In genomic region chr15:74826372-74826819, GRCh38 we compare ENCODE assay signal across 8 cellular contexts. TPM values are rescaled to one million over a fixed set of nuclear protein-coding genes. Genes with fewer than 3 reads are reported as not detected.
A peak's percentile ranks its signal among the peaks of the same experiment; 100 is the strongest.
DNase-seq lines count a peak whose midpoint lies in the region; ATAC-seq, FAIRE-seq and TF ChIP-seq lines count a peak whose summit lies in the region.

Gene CPLX3, plus strand, starts transcription at chr15:74826627. Its CDS starts 77 bp downstream, at chr15:74826704.

- dilution Hi-C loops in endothelial cell of umbilical vein (cut with MboI; ENCODE audit: extremely low pct_ligation_motif_present, low sequenced_read_pairs) = no loop called here

- no peak within 1 kb of the TSS for H4K8ac ChIP-seq in H9 (replicated peaks; ENCODE audit: insufficient read length, low read depth, low read length)

- CTCF ChIA-PET in endothelial cell of umbilical vein (lab: Charles Lee) = interaction anchor here (0.8 to 3.6 kb wide), 7 partner anchors 9 to 75 kb away, joined by 3 to 19 read pairs (median 6); partner anchors contain the start of gene LMAN1L

- H3K4me1 ChIP-seq in H9 (ENCODE audit: insufficient read depth, low read length) = no peaks in the 10 kb centered on the region
- no peaks in the 10 kb centered on the region for H3K4me1 ChIP-seq in endothelial cell of umbilical vein (ENCODE audit: control insufficient read depth, extremely low read depth, insufficient read depth, low read length)
- no peaks in the 10 kb centered on the region for H3K4me1 ChIP-seq in prostate gland (replicated peaks)

- H3K9ac ChIP-seq in H9 (ENCODE audit: extremely low read depth, insufficient read length, low read length) (no peak within 1 kb of the TSS), endothelial cell of umbilical vein (replicated peaks; ENCODE audit: extremely low read depth, insufficient read depth, low read length) (no peak within 1 kb of the TSS)

- H3K9me3 ChIP-seq in H9 (ENCODE audit: control insufficient read depth, low read depth, low read length) (no peaks in the 10 kb centered on the region), endothelial cell of umbilical vein (replicated peaks; ENCODE audit: control insufficient read depth, insufficient read depth, low read length) (no peaks in the 10 kb centered on the region), prostate gland (no peaks in the 10 kb centered on the region)

- no peak within 1 kb of the TSS for H2BK12ac ChIP-seq in H9 (ENCODE audit: insufficient read length, low read depth, low read length)

- H3K4me1 Mint-ChIP-seq in H9 = peaks cover 4 to 33% of the 10 kb centered on the region in 2 experiments

- peak within 1 kb of the TSS in 1 of 2 experiments; percentile 65; a peak in 3 of 5 replicates for H3K4me3 Mint-ChIP-seq in H9

- no peak within 1 kb of the TSS for H3K4ac ChIP-seq in H9 (ENCODE audit: low read depth, low read length)

- H2BK15ac ChIP-seq in H9 (ENCODE audit: low read depth, low read length) = no peak within 1 kb of the TSS

- H3K27me3 Mint-ChIP-seq in H9 (ENCODE audit: low read depth) = peaks cover 68% of the 10 kb centered on the region

- H3K4me3 ChIP-seq in endothelial cell of umbilical vein (replicated peaks in 1 of 3; ENCODE audit: insufficient read depth in 1 of 3, low read depth in 1 of 3, low read length in 3 of 3) (no peak within 1 kb of the TSS), prostate gland (no peak within 1 kb of the TSS)

- H3K9me1 ChIP-seq in endothelial cell of umbilical vein (replicated peaks; ENCODE audit: control insufficient read depth, extremely low read depth, insufficient read depth, low read length) = no peaks in the 10 kb centered on the region

- DNase-seq in H9 (peak; percentile 59), endothelial cell of umbilical vein (ENCODE audit: low read depth, low spot score) (no peak), prostate gland (ENCODE audit: low spot score) (peak; percentile 12), NCI-H524 (lab: John Stamatoyannopoulos, UW) (no peak), DMS153 treated with DMSO at 0.1 percent for 48 hours (lab: John Stamatoyannopoulos, UW; ENCODE audit: unreplicated experiment) (no peak), DMS79 (lab: John Stamatoyannopoulos, UW) (no peak)
- peak; percentile 46 for DNase-seq in activated CD4-positive, alpha-beta T cell treated with anti-CD3 and anti-CD28 coated beads for 48 hours

- H2AK5ac ChIP-seq in H9 (ENCODE audit: insufficient read length, low read length) = no peak within 1 kb of the TSS

- ATAC-seq in HG03469 (IDR thresholded peaks at IDR 0.05; ENCODE audit: unreplicated experiment) = no peak

- H3K36me3 ChIP-seq in endothelial cell of umbilical vein (ENCODE audit: control insufficient read depth in 2 of 2, extremely low read depth in 1 of 2, insufficient read depth in 2 of 2, low read length in 2 of 2) (no peaks in the 10 kb centered on the region), prostate gland (no peaks in the 10 kb centered on the region)

- H2AFZ ChIP-seq in H9 (ENCODE audit: low read length) = no peak within 1 kb of the TSS
- no peak within 1 kb of the TSS for H2AFZ ChIP-seq in endothelial cell of umbilical vein (ENCODE audit: low read depth, low read length)

- H3K56ac ChIP-seq in H9 (ENCODE audit: insufficient read length, low read depth, low read length) = no peak within 1 kb of the TSS

- no CpG with 5 or more reads among the region's 44 CpGs for WGBS in H9 (ENCODE audit: extremely low coverage, insufficient read length, low lambda C conversion rate)
- 8% methylated on average over 14 of the region's 44 CpGs for WGBS in prostate gland

- H4K5ac ChIP-seq in H9 (ENCODE audit: insufficient read length, low read depth, low read length) = no peak within 1 kb of the TSS

- no peak for TF ChIP-seq CTCF in H9 (conservative IDR thresholded peaks at IDR 0.05)
- TF ChIP-seq CTCF in endothelial cell of umbilical vein (IDR thresholded peaks at IDR 0.05; ENCODE audit: extremely low read depth in 1 of 2, insufficient read depth in 1 of 2, low read depth in 1 of 2, low read length in 2 of 2) = no peak
- TF ChIP-seq CTCF in prostate gland (IDR thresholded peaks at IDR 0.05) = no peak

- H3K9me3 Mint-ChIP-seq in H9 = no peaks in the 10 kb centered on the region

- H3T11ph ChIP-seq in H9 (ENCODE audit: low read length) = no peak within 1 kb of the TSS

- no peak within 1 kb of the TSS for H4K91ac ChIP-seq in H9 (ENCODE audit: insufficient read length, low read depth, low read length)

- BruUV-seq in endothelial cell of umbilical vein (replicated peaks; lab: Mats Ljungman, UMichigan) = no TSS peak

- no peaks in the 10 kb centered on the region for H3K79me2 ChIP-seq in H9 (ENCODE audit: insufficient read depth, low read length)
- H3K79me2 ChIP-seq in endothelial cell of umbilical vein (ENCODE audit: control insufficient read depth, insufficient read depth, low read length) = no peaks in the 10 kb centered on the region

- no peak within 1 kb of the TSS for H2BK5ac ChIP-seq in H9 (ENCODE audit: insufficient read length, low read length)

- no peaks in the 10 kb centered on the region for H3K36me3 Mint-ChIP-seq in H9 (ENCODE audit: insufficient read depth in 1 of 3, low read depth in 3 of 3)

- peak within 1 kb of the TSS; percentile 24 for H3K4me2 ChIP-seq in H9 (ENCODE audit: insufficient read depth, insufficient read length, low read length)
- H3K4me2 ChIP-seq in endothelial cell of umbilical vein (ENCODE audit: insufficient read depth, low read length) = no peak within 1 kb of the TSS

- no peak within 1 kb of the TSS; the same call in 1 of the 2 replicates for H3K14ac ChIP-seq in H9 (ENCODE audit: insufficient read depth, low read length)

- TF ChIP-seq POLR2A in endothelial cell of umbilical vein (IDR thresholded peaks at IDR 0.05; ENCODE audit: low read depth, low read length) (no peak), prostate gland (IDR thresholded peaks at IDR 0.05) (no peak)

- H3K79me1 ChIP-seq in H9 (ENCODE audit: insufficient read depth, low read depth, low read length, poor library complexity, severe bottlenecking) = no peaks in the 10 kb centered on the region

- intact Hi-C loops in endothelial cell of umbilical vein (cut with micrococcal nuclease) = no loop called here
- intact Hi-C loops in prostate gland (cut with DNase I) = no loop called here

- no peak for FAIRE-seq in endothelial cell of umbilical vein (lab: Jason Lieb, UNC)

- H3K23ac ChIP-seq in H9 (ENCODE audit: insufficient read length, low read depth, low read length) = no peak within 1 kb of the TSS

- no peaks in the 10 kb centered on the region for H4K20me1 ChIP-seq in H9 (ENCODE audit: control insufficient read depth, insufficient read depth, insufficient read length)
- H4K20me1 ChIP-seq in endothelial cell of umbilical vein (replicated peaks; ENCODE audit: control insufficient read depth, extremely low read depth, insufficient read depth, low read length) = no peaks in the 10 kb centered on the region

- H2BK20ac ChIP-seq in H9 (ENCODE audit: low read depth, low read length, poor library complexity, severe bottlenecking) = no peak within 1 kb of the TSS

- peak within 1 kb of the TSS; percentile 4 for H3K18ac ChIP-seq in H9 (ENCODE audit: insufficient read length, low read depth, low read length)

- H3K27ac ChIP-seq in H9 (ENCODE audit: insufficient read length, low read depth, low read length) = no peak within 1 kb of the TSS
- no peak within 1 kb of the TSS for H3K27ac ChIP-seq in endothelial cell of umbilical vein (ENCODE audit: insufficient read depth, low read depth, low read length)
- no peak within 1 kb of the TSS for H3K27ac ChIP-seq in prostate gland

- H3K27ac Mint-ChIP-seq in H9 = no peak within 1 kb of the TSS

- H3K23me2 ChIP-seq in H9 (ENCODE audit: insufficient read length, low read depth, low read length, poor library complexity, severe bottlenecking) = no peaks in the 10 kb centered on the region

- POLR2A ChIA-PET in endothelial cell of umbilical vein (lab: Charles Lee) = no interaction called here

- no peak within 1 kb of the TSS for H2BK120ac ChIP-seq in H9 (ENCODE audit: low read depth, low read length, poor library complexity, severe bottlenecking)

- peaks cover 10% of the 10 kb centered on the region; the same call in 1 of the 2 replicates for H3K27me3 ChIP-seq in H9 (ENCODE audit: insufficient read depth, low read length)
- H3K27me3 ChIP-seq in endothelial cell of umbilical vein (ENCODE audit: control insufficient read depth in 2 of 2, insufficient read depth in 2 of 2, low read length in 2 of 2) = peaks cover 14 to 17% of the 10 kb centered on the region in 2 experiments
- no peaks in the 10 kb centered on the region for H3K27me3 ChIP-seq in prostate gland (replicated peaks; ENCODE audit: insufficient read depth)

TF ChIP-seq in endothelial cell of umbilical vein, 7 proteins besides CTCF, POLR2A, EP300 and RAD21:
- peak; percentile 19 for TF ChIP-seq EZH2 (IDR thresholded peaks at IDR 0.05; ENCODE audit: borderline replicate concordance, low read depth, low read length, severe bottlenecking)
- TF ChIP-seq MYC (IDR thresholded peaks at IDR 0.05; ENCODE audit: low read depth, low read length) = no peak

RNA-seq across cellular contexts. Expression of gene CPLX3, which starts in this region (rescaled TPM):
- total RNA-seq in H9 (2021) = not detected in 2 replicates
- 0.16 TPM in 1 of 2 replicates, not detected in the other for total RNA-seq in endothelial cell of umbilical vein
- polyA plus RNA-seq in endothelial cell of umbilical vein = not detected in 2 replicates
- polyA plus RNA-seq in endothelial cell of umbilical vein (2011; cell fraction: cytosol; rRNA removed) = not detected in 2 replicates
- 0.10 TPM in 1 of 2 replicates, not detected in the other for polyA plus RNA-seq in endothelial cell of umbilical vein (2011; cell fraction: nucleus; rRNA removed)
- not detected in 2 replicates for polyA plus RNA-seq in endothelial cell of umbilical vein (2012)
- polyA minus RNA-seq in endothelial cell of umbilical vein = not detected in 2 replicates
- not detected for polyA minus RNA-seq in endothelial cell of umbilical vein (2011; cell fraction: cytosol; rRNA and poly(A)+ RNA removed)
- not detected in 2 replicates for polyA minus RNA-seq in endothelial cell of umbilical vein (2011; cell fraction: nucleus; rRNA and poly(A)+ RNA removed)
- 10 to 100 TPM; 40.5 to 59.8 TPM for total RNA-seq in prostate gland

Comparison
In these comparisons a context has a peak if more than half of its experiments do, and no peak if none do; other contexts are left out.
1. RNA of gene CPLX3 (total RNA-seq): 40.5 to 59.8 TPM in prostate gland; not detected in H9 and 0.16 TPM in endothelial cell of umbilical vein; every median in the first group is over 10 times any median in the second.
2. Peak in DNase-seq and H3K4me2 ChIP-seq in H9; RNA of the gene not detected or under 1 TPM.
3. DNase-seq: peak in activated CD4-positive, alpha-beta T cell treated with anti-CD3 and anti-CD28 coated beads for 48 hours (single experiment) and prostate gland (single experiment); none in endothelial cell of umbilical vein (single experiment), NCI-H524 (0 of 2), DMS153 treated with DMSO at 0.1 percent for 48 hours (single experiment) and DMS79 (single experiment).